Comparison of ENCODE assay signal across 23 cellular contexts in genomic region chr6:169826697-169827096, GRCh38.
"Had no signal": no experiment of that assay in that cellular context is flagged by ENCODE, and none has a peak within 500 bp of the region (broad histone marks: within the 10 kb centered on the region; RNA-seq: fewer than 3 reads in every experiment).

No MANE protein-coding gene starts in this region.

- FAIRE-seq: HTR-8/SVneo, RCC 7860 had no signal

- H3K27me3 ChIP-seq: MG63, SJSA1 had no signal

- H3K4me3 ChIP-seq: MG63, SJSA1, SK-N-MC had no signal

- H3K9me3 ChIP-seq: MG63, SJSA1 had no signal

- DNase-seq: Karpas-422, KG1, MG63, NCI-H1092, NCI-H1436, NCI-H187, NCI-H2029, NCI-H2081 treated with DMSO at 0.1 percent for 48 hours, NCI-H2171, NCI-H226, NCI-H446, NCI-H510A, NCI-H524 treated with DMSO at 0.1 percent for 48 hours, NCI-H69, NCI-H774, Right ventricle myocardium superior, RPMI8226, SIG-M5 had no signal

- H3K4me1 ChIP-seq: SJSA1 had no signal

- H3K36me3 ChIP-seq: MG63, SJSA1 had no signal

- H3K27ac ChIP-seq: HL-60, SJSA1, SK-N-MC had no signal
